Comparison of ENCODE assay signal across 15 cellular contexts in the genomic region with DNA sequence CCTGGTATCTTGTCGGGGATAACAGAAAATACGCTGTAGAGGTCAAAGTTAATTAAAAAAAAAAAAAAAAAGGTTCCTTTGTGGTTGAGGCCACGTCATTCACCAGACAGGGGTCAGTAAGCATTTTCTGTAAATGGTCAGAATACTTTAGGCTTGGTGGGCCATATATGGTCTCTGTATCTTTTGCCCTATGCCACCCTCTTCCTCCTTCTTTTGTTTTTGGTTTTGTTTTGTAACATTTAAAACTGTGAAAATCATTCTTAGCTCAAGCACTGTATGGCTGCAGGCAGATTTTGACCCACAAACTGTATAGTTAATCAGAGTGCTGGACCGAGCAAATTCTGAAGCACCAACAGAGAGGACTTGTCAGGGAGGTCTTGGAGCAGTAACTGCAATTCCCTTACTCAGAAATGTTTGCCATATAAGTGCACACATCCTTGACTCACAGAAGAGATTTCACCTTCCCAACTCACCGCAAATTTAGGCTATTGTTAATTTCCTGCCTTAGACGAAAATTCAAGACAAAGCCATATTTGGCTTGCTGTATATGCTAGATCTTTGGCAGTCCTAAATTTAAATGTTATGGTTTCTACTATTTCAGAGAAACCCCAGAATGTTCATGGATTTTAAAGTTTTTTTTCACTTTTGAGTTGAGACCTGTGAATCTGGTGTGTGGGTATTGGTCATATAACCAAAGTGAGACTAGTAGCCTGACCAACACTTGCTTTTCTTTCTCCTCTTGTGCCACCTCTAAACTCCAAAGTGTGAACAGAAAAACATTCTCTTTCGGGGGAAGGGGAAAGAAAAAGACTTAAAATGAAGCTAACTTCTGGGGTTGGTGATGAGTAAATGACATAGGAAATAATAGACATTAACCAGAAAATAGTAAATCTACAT.
DNase-seq lines count a peak whose midpoint lies in the region; ATAC-seq and TF ChIP-seq lines count a peak whose summit lies in the region.
"Had no signal": no experiment of that assay in that cellular context is flagged by ENCODE, and none has a peak within 500 bp of the region (broad histone marks: within the 10 kb centered on the region; RNA-seq: fewer than 3 reads in every experiment).

No MANE protein-coding gene starts in this region.

- no peaks in the 10 kb centered on the region for H4K20me1 ChIP-seq in osteoblast (ENCODE audit: insufficient read depth, low read length)

- H3K9me3 Mint-ChIP-seq in T-helper 1 cell treated with Interleukin-12 subunit alpha and Interleukin-12 subunit beta and Interleukin-4 antibody, amounts not matched to agents 30 μg/mL and 1 μg/mL, for 36 hours = no peaks in the 10 kb centered on the region

- peaks cover 54% of the 10 kb centered on the region for H3K4me1 Mint-ChIP-seq in T-helper 1 cell treated with Interleukin-12 subunit alpha and Interleukin-12 subunit beta and Interleukin-4 antibody, amounts not matched to agents 30 μg/mL and 1 μg/mL, for 36 hours (ENCODE audit: low read depth)
- H3K4me1 Mint-ChIP-seq in T-helper 17 cell = peaks cover 36% of the 10 kb centered on the region

- peak overlapping the region; percentile 11 for H3K27ac ChIP-seq in osteoblast (ENCODE audit: low read depth, low read length)
- H3K27ac ChIP-seq: 22Rv1, KMS-11 had no signal

- H3K36me3 Mint-ChIP-seq in T-helper 1 cell treated with Interleukin-12 subunit alpha and Interleukin-12 subunit beta and Interleukin-4 antibody, amounts not matched to agents 30 μg/mL and 1 μg/mL, for 36 hours (ENCODE audit: low read depth) = peaks cover 34% of the 10 kb centered on the region
- peaks cover 7% of the 10 kb centered on the region for H3K36me3 Mint-ChIP-seq in T-helper 17 cell (ENCODE audit: low read depth)

- H3K27ac Mint-ChIP-seq in T-helper 1 cell treated with Interleukin-12 subunit alpha and Interleukin-12 subunit beta and Interleukin-4 antibody, amounts not matched to agents 30 μg/mL and 1 μg/mL, for 36 hours = peak overlapping the region; percentile 43
- H3K27ac Mint-ChIP-seq in T-helper 17 cell = peak overlapping the region; percentile 24

- ATAC-seq in GM21723 (IDR thresholded peaks at IDR 0.05; ENCODE audit: unreplicated experiment) (peak; percentile 44), T-helper 17 cell (no peak), GM18909 (IDR thresholded peaks at IDR 0.05; ENCODE audit: poor library complexity, unreplicated experiment) (no peak)

- no peak overlapping the region for H3K4me2 ChIP-seq in osteoblast (ENCODE audit: insufficient read depth, low read length)
- H3K4me2 ChIP-seq: KMS-11 had no signal

- no peaks in the 10 kb centered on the region for H3K27me3 Mint-ChIP-seq in T-helper 1 cell treated with Interleukin-12 subunit alpha and Interleukin-12 subunit beta and Interleukin-4 antibody, amounts not matched to agents 30 μg/mL and 1 μg/mL, for 36 hours (ENCODE audit: low read depth)
- no peaks in the 10 kb centered on the region for H3K27me3 Mint-ChIP-seq in T-helper 17 cell

- no peak overlapping the region for H3K4me3 Mint-ChIP-seq in T-helper 1 cell treated with Interleukin-12 subunit alpha and Interleukin-12 subunit beta and Interleukin-4 antibody, amounts not matched to agents 30 μg/mL and 1 μg/mL, for 36 hours
- no peak overlapping the region for H3K4me3 Mint-ChIP-seq in T-helper 17 cell

- H3K4me3 ChIP-seq in osteoblast (ENCODE audit: insufficient read depth, low read length) = no peak overlapping the region

- no peaks in the 10 kb centered on the region for H3K9me3 ChIP-seq in T-helper 17 cell (ENCODE audit: control insufficient read depth, low read length, poor library complexity, severe bottlenecking)
- H3K9me3 ChIP-seq in osteoblast (ENCODE audit: low read depth, low read length) = no peaks in the 10 kb centered on the region

- DNase-seq in T-helper 1 cell (no peak), T-helper 17 cell (no peak), osteoblast (ENCODE audit: insufficient read length, low spot score, missing footprints) (no peak), T-helper 9 cell (no peak), 8988T (no peak)
- DNase-seq: H7, mammary epithelial cell, NCI-H1694, SHP77, trophoblast cell had no signal

- peaks cover 28% of the 10 kb centered on the region for H3K4me1 ChIP-seq in osteoblast (ENCODE audit: insufficient read depth, low read length)

- peaks cover 94% of the 10 kb centered on the region for H3K79me2 ChIP-seq in osteoblast (ENCODE audit: insufficient read depth, low read length)

- no peak for TF ChIP-seq CTCF in osteoblast (IDR thresholded peaks at IDR 0.05; ENCODE audit: extremely low read depth, low read depth, low read length)

- no peaks in the 10 kb centered on the region for H3K36me3 ChIP-seq in osteoblast (ENCODE audit: insufficient read depth, low read length)

- H2AFZ ChIP-seq in osteoblast (ENCODE audit: low read length) = no peak overlapping the region

- no peaks in the 10 kb centered on the region for H3K27me3 ChIP-seq in osteoblast (ENCODE audit: insufficient read depth, low read length)
